In genomic region chr1:201916649-201917249, GRCh38 we compare ENCODE assay signal across 1 cellular context.
TF ChIP-seq lines count a peak whose summit lies in the region.

No MANE protein-coding gene starts in this region.

TF ChIP-seq in A549, 52 proteins besides CTCF, POLR2A, EP300 and RAD21 (continued from another document):
- TF ChIP-seq PBX3 (IDR thresholded peaks at IDR 0.05) (no peak), GATA3 (IDR thresholded peaks at IDR 0.05; ENCODE audit: borderline replicate concordance) (peak; percentile 94), PHF8 (IDR thresholded peaks at IDR 0.05; ENCODE audit: borderline replicate concordance, low read depth) (no peak), FOSL2 (IDR thresholded peaks at IDR 0.05) (peak; percentile 75), FOSL2 (CRISPR knock-in tag; IDR thresholded peaks at IDR 0.05) (peak; percentile 81), MAX (IDR thresholded peaks at IDR 0.05) (peak; percentile 59), EHF (CRISPR knock-in tag; IDR thresholded peaks at IDR 0.05) (no peak), BCL3 (IDR thresholded peaks at IDR 0.05) (peak; percentile 82; the same call in 2 of the 3 replicates), ZSCAN20 (CRISPR knock-in tag; IDR thresholded peaks at IDR 0.05) (no peak), MYC (IDR thresholded peaks at IDR 0.05; ENCODE audit: borderline replicate concordance, low read length) (no peak), TP53 (CRISPR knock-in tag; IDR thresholded peaks at IDR 0.05) (no peak), JUNB (IDR thresholded peaks at IDR 0.05) (peak; percentile 82), NPAS2 (CRISPR knock-in tag; IDR thresholded peaks at IDR 0.05; ENCODE audit: borderline replicate concordance) (no peak), KDM1A (IDR thresholded peaks at IDR 0.05; ENCODE audit: low read depth) (no peak), CBX8 (IDR thresholded peaks at IDR 0.05) (no peak), CEBPB (IDR thresholded peaks at IDR 0.05) (peak; percentile 92 to 95), ATOH8 (CRISPR knock-in tag; IDR thresholded peaks at IDR 0.05; ENCODE audit: low read depth) (no peak)
- TF ChIP-seq, protein P1, sequence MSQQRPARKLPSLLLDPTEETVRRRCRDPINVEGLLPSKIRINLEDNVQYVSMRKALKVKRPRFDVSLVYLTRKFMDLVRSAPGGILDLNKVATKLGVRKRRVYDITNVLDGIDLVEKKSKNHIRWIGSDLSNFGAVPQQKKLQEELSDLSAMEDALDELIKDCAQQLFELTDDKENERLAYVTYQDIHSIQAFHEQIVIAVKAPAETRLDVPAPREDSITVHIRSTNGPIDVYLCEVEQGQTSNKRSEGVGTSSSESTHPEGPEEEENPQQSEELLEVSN (IDR thresholded peaks at IDR 0.05; ENCODE audit: borderline replicate concordance, low read depth): no peak
- TF ChIP-seq, protein P2, sequence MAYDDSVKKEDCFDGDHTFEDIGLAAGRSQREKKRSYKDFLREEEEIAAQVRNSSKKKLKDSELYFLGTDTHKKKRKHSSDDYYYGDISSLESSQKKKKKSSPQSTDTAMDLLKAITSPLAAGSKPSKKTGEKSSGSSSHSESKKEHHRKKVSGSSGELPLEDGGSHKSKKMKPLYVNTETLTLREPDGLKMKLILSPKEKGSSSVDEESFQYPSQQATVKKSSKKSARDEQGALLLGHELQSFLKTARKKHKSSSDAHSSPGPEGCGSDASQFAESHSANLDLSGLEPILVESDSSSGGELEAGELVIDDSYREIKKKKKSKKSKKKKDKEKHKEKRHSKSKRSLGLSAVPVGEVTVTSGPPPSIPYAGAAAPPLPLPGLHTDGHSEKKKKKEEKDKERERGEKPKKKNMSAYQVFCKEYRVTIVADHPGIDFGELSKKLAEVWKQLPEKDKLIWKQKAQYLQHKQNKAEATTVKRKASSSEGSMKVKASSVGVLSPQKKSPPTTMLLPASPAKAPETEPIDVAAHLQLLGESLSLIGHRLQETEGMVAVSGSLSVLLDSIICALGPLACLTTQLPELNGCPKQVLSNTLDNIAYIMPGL (CRISPR knock-in tag; IDR thresholded peaks at IDR 0.05; ENCODE audit: borderline replicate concordance): no peak
